In genomic region chr10:97215619-97216018, GRCh38 we compare ENCODE assay signal across 18 cellular contexts. TPM values are rescaled to one million over a fixed set of nuclear protein-coding genes. Genes with fewer than 3 reads are reported as not detected.
DNase-seq lines count a peak whose midpoint lies in the region; ATAC-seq and TF ChIP-seq lines count a peak whose summit lies in the region.
"Had no signal": no experiment of that assay in that cellular context is flagged by ENCODE, and none has a peak within 500 bp of the region (broad histone marks: within the 10 kb centered on the region; RNA-seq: fewer than 3 reads in every experiment).

No MANE protein-coding gene starts in this region.

- intact Hi-C loops in heart left ventricle (cut with DNase I), result loop anchor here in 1 of 10 donors (10.0 kb wide), 2 partner anchors 451 to 821 kb away; no protein-coding TSS in a partner anchor

- DNase-seq in right atrium auricular region (ENCODE audit: low spot score) (peak; percentile 48), heart left ventricle (no peak), GM23338 (ENCODE audit: low spot score) (no peak), osteocyte (ENCODE audit: extremely low spot score, unreplicated experiment) (peak; percentile 62), T1000 (lab: John Stamatoyannopoulos, UW) (no peak)
- no peak for DNase-seq in effector memory CD8-positive, alpha-beta T cell
- no peak for DNase-seq in activated CD4-positive, alpha-beta T cell treated with anti-CD3 and anti-CD28 coated beads for 4 hours
- DNase-seq: 8988T; CD4-positive, alpha-beta T cell; CD8-positive, alpha-beta memory T cell; DMS 273 treated with DMSO at 0.1 percent for 48 hours; DMS79; EL; GDM1; GM23248; H9 had no signal

- H3K27ac ChIP-seq in right atrium auricular region (no peak overlapping the region), heart left ventricle (no peak overlapping the region), GM23338 (ENCODE audit: low read depth) (no peak overlapping the region)
- H3K27ac ChIP-seq: GM23248 had no signal

- H3K9me2 ChIP-seq in GM23338 (ENCODE audit: insufficient read depth), result no peaks in the 10 kb centered on the region

- TF ChIP-seq CTCF in right atrium auricular region (IDR thresholded peaks at IDR 0.05) (no peak), heart left ventricle (IDR thresholded peaks at IDR 0.05) (no peak), GM23338 (conservative IDR thresholded peaks at IDR 0.05; ENCODE audit: low read depth in 2 of 2) (no peak), osteocyte (IDR thresholded peaks at IDR 0.05) (no peak)

- H3K79me2 ChIP-seq in GM23338 (replicated peaks; ENCODE audit: insufficient read depth), result no peaks in the 10 kb centered on the region

- H3K27me3 ChIP-seq in right atrium auricular region (no peaks in the 10 kb centered on the region), heart left ventricle (no peaks in the 10 kb centered on the region), GM23338 (ENCODE audit: insufficient read depth) (no peaks in the 10 kb centered on the region)

- H3K4me3 Mint-ChIP-seq in GM23338 (no peak overlapping the region), osteocyte (ENCODE audit: unreplicated experiment) (no peak overlapping the region)
- no peak overlapping the region for H3K4me3 Mint-ChIP-seq in effector memory CD8-positive, alpha-beta T cell
- H3K4me3 Mint-ChIP-seq: CD14-positive monocyte; CD4-positive, alpha-beta T cell; CD8-positive, alpha-beta memory T cell; H9 had no signal

- no peaks in the 10 kb centered on the region for H3K9me3 ChIP-seq in right atrium auricular region
- no peaks in the 10 kb centered on the region for H3K9me3 ChIP-seq in heart left ventricle

- H3K27ac Mint-ChIP-seq in GM23338 (no peak overlapping the region), osteocyte (ENCODE audit: unreplicated experiment) (no peak overlapping the region)
- H3K27ac Mint-ChIP-seq in effector memory CD8-positive, alpha-beta T cell, result no peak overlapping the region
- H3K27ac Mint-ChIP-seq: CD14-positive monocyte; CD4-positive, alpha-beta T cell; H9 had no signal

- TF ChIP-seq POLR2A in heart left ventricle (IDR thresholded peaks at IDR 0.05), result no peak

- ATAC-seq in heart left ventricle (no peak), GM23338 (peak; percentile 50)
- ATAC-seq in effector memory CD8-positive, alpha-beta T cell (replicated peaks), result no peak
- ATAC-seq: HCT116 had no signal

- H4K20me1 ChIP-seq in GM23338 (replicated peaks; ENCODE audit: insufficient read depth), result no peaks in the 10 kb centered on the region

- H3K4me2 ChIP-seq in GM23338, result no peak overlapping the region

- H3K36me3 ChIP-seq in right atrium auricular region, result no peaks in the 10 kb centered on the region
- peaks cover 0 to 6% (median 0%) of the 10 kb centered on the region in 9 donors for H3K36me3 ChIP-seq in heart left ventricle
- no peaks in the 10 kb centered on the region for H3K36me3 ChIP-seq in GM23338 (ENCODE audit: insufficient read depth)

- no peak overlapping the region for H3K4me3 ChIP-seq in right atrium auricular region
- H3K4me3 ChIP-seq in heart left ventricle, result no peak overlapping the region
- no peak overlapping the region for H3K4me3 ChIP-seq in GM23338
- H3K4me3 ChIP-seq: GM23248 had no signal

- H3K36me3 Mint-ChIP-seq in GM23338 (ENCODE audit: low read depth) (no peaks in the 10 kb centered on the region), osteocyte (ENCODE audit: unreplicated experiment) (no peaks in the 10 kb centered on the region)
- peaks cover 5% of the 10 kb centered on the region for H3K36me3 Mint-ChIP-seq in effector memory CD8-positive, alpha-beta T cell (ENCODE audit: insufficient read depth)

- 85 to 91% (median 88%) methylated on average over 9 to 13 of the region's 13 CpGs for WGBS in heart left ventricle, 4 donors

- H3K9me3 Mint-ChIP-seq in GM23338 (no peaks in the 10 kb centered on the region), osteocyte (ENCODE audit: unreplicated experiment) (no peaks in the 10 kb centered on the region)
- H3K9me3 Mint-ChIP-seq in effector memory CD8-positive, alpha-beta T cell, result no peaks in the 10 kb centered on the region
- H3K9me3 Mint-ChIP-seq: CD14-positive monocyte; CD4-positive, alpha-beta T cell; CD8-positive, alpha-beta memory T cell; H9 had no signal

- H3F3A ChIP-seq in GM23338 (replicated peaks; ENCODE audit: low read depth), result no peaks in the 10 kb centered on the region

- H3K27me3 Mint-ChIP-seq in GM23338 (ENCODE audit: insufficient read depth, low read depth, poor library complexity) (peaks cover 4% of the 10 kb centered on the region), osteocyte (ENCODE audit: unreplicated experiment) (no peaks in the 10 kb centered on the region)
- H3K27me3 Mint-ChIP-seq in effector memory CD8-positive, alpha-beta T cell, result no peaks in the 10 kb centered on the region
- H3K27me3 Mint-ChIP-seq: CD4-positive, alpha-beta T cell; CD8-positive, alpha-beta memory T cell had no signal

- H3K4me1 Mint-ChIP-seq in GM23338 (no peaks in the 10 kb centered on the region), osteocyte (ENCODE audit: unreplicated experiment) (peaks cover 12% of the 10 kb centered on the region)
- peaks cover 0 to 4% of the 10 kb centered on the region in 2 donors for H3K4me1 Mint-ChIP-seq in effector memory CD8-positive, alpha-beta T cell (ENCODE audit: low read depth in 2 of 2)
- H3K4me1 Mint-ChIP-seq: H9 had no signal

- H3K4me1 ChIP-seq in right atrium auricular region (no peaks in the 10 kb centered on the region), heart left ventricle (peaks cover 0 to 18% (median 0%) of the 10 kb centered on the region in 12 donors), GM23338 (ENCODE audit: insufficient read depth) (no peaks in the 10 kb centered on the region)

- H2AFZ ChIP-seq in GM23338, result no peak overlapping the region
- H2AFZ ChIP-seq: GM23248 had no signal

TF ChIP-seq in GM23338, 12 proteins besides CTCF, POLR2A, EP300 and RAD21 (continues in another document):
- TF ChIP-seq ETS1 (IDR thresholded peaks at IDR 0.05) (no peak), NANOG (IDR thresholded peaks at IDR 0.05; ENCODE audit: borderline replicate concordance) (no peak), JUNB (IDR thresholded peaks at IDR 0.05; ENCODE audit: unreplicated experiment) (no peak), STAT1 (IDR thresholded peaks at IDR 0.05; ENCODE audit: unreplicated experiment) (no peak), ZNF331 (CRISPR knock-in tag; IDR thresholded peaks at IDR 0.05; ENCODE audit: low read depth) (no peak), POLR2AphosphoS5 (IDR thresholded peaks at IDR 0.05; ENCODE audit: low read depth) (no peak)

RNA-seq across cellular contexts. Expression of gene SLIT1, which starts 29.9 kb away (rescaled TPM):
- total RNA-seq in right atrium auricular region (not detected), heart left ventricle (under 1 TPM; 0.05 to 0.61 (median 0.13) TPM), osteocyte (0.16 TPM in 1 of 2 replicates, not detected in the other)
- polyA plus RNA-seq in heart left ventricle (under 1 TPM; 0.04 to 0.08 TPM), GM23338 (2016; fragmentation: Nextera tagmentation; extraction: Ambion mirVana) (0.37 and 0.76 TPM in 2 replicates)
- total RNA-seq in GM23338 (2014; rRNA removed; shearing (Covaris generic)), result 1.7 and 2.0 TPM in 2 replicates
- total RNA-seq: GM23248 had no signal
- polyA plus RNA-seq: GM23248 had no signal

Comparison
In these comparisons a context has a peak if more than half of its experiments do, and no peak if none do; other contexts are left out.
1. DNase-seq: peak in right atrium auricular region (single experiment) and osteocyte (single experiment); none in heart left ventricle (0 of 5), GM23338 (single experiment), effector memory CD8-positive, alpha-beta T cell (0 of 3), activated CD4-positive, alpha-beta T cell treated with anti-CD3 and anti-CD28 coated beads for 4 hours (0 of 2) and T1000 (single experiment).